In the genomic region with DNA sequence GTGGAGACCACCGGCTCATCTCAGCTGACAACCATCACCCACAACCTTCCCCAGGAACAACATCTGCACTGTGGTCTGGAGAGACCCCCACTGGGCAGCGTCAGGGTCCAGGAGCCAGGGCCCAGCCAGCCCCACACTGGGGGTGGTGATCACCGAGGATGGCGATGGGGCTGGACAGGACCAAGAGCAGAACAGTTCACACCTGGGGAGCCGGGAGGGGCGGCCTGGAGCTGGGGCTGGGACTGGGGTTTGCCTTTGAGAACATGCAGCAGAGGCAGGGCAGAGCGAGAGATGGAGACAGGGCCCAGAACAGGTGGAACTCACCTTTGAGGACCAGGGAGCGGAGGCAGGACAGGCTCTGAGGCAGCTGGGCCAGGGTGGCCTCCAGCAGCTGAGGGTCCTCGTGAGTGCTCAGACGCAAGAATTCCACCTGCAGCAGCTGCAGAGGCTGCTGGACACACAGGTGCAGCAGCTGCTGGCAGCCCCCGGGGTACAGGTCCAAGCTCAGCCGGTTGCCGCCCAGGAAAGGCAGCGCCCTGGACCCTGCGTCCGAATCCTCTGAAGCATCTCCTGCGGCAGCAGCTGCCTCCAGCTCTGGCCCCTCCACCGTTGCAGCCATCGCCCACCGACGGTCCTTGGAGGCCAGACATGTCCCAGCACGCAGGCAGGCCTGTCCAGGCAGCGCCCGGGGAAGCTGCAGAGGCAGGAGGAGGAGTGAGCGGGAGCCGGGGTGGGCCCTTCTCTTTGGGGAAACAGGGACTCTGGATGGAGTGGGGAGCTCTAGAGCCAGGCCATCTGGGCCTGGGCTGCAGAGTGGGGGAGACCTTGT, we compare ENCODE assay signal across 9 cellular contexts. TPM values are rescaled to one million over a fixed set of nuclear protein-coding genes. Genes with fewer than 3 reads are reported as not detected.
DNase-seq lines count a peak whose midpoint lies in the region; ATAC-seq and TF ChIP-seq lines count a peak whose summit lies in the region.
"Had no signal": no experiment of that assay in that cellular context is flagged by ENCODE, and none has a peak within 500 bp of the region (broad histone marks: within the 10 kb centered on the region; RNA-seq: fewer than 3 reads in every experiment).

No MANE protein-coding gene starts in this region.

- H3K36me3 Mint-ChIP-seq in activated CD8-positive, alpha-beta memory T cell treated with anti-CD3 and anti-CD28 coated beads, Interleukin-2, amount 10 ng/mL, durations not matched to agents 7 days and 5 days, result peaks cover 3% of the 10 kb centered on the region

- no peak for TF ChIP-seq POLR2A in suprapubic skin (IDR thresholded peaks at IDR 0.05)

- H3K27me3 Mint-ChIP-seq in activated CD8-positive, alpha-beta memory T cell treated with anti-CD3 and anti-CD28 coated beads, Interleukin-2, amount 10 ng/mL, durations not matched to agents 7 days and 5 days, result no peaks in the 10 kb centered on the region

- no peak for TF ChIP-seq EP300 in suprapubic skin (IDR thresholded peaks at IDR 0.05)

- peak overlapping the region; percentile 72 for H3K9ac ChIP-seq in SK-N-MC (ENCODE audit: insufficient read length)

- H3K27ac ChIP-seq in SK-N-MC, result no peak overlapping the region
- H3K27ac ChIP-seq in hepatocyte, result peak overlapping the region; percentile 27
- H3K27ac ChIP-seq in suprapubic skin, result no peak overlapping the region

- H3K36me3 ChIP-seq in SK-N-MC (ENCODE audit: insufficient read depth, low read length), result no peaks in the 10 kb centered on the region; the same call in 1 of the 2 replicates
- no peaks in the 10 kb centered on the region for H3K36me3 ChIP-seq in hepatocyte (replicated peaks; ENCODE audit: insufficient read depth, low read depth)
- peaks cover 23% of the 10 kb centered on the region for H3K36me3 ChIP-seq in suprapubic skin

- in situ Hi-C loops in ACHN (cut with HindIII; ENCODE audit: low pct_ligation_motif_present, low pct_unique_long_range_greater_than_20kb, low sequenced_read_pairs), result no loop called here

- TF ChIP-seq CTCF in hepatocyte (IDR thresholded peaks at IDR 0.05; ENCODE audit: poor library complexity) (no peak), suprapubic skin (IDR thresholded peaks at IDR 0.05) (no peak)

- no peaks in the 10 kb centered on the region for H4K20me1 ChIP-seq in hepatocyte (ENCODE audit: insufficient read depth, poor library complexity, severe bottlenecking)

- peak overlapping the region; percentile 69 for H3K27ac Mint-ChIP-seq in activated CD8-positive, alpha-beta memory T cell treated with anti-CD3 and anti-CD28 coated beads, Interleukin-2, amount 10 ng/mL, durations not matched to agents 7 days and 5 days

- H2AFZ ChIP-seq in hepatocyte, result no peak overlapping the region

- H3K9me2 ChIP-seq in hepatocyte (replicated peaks; ENCODE audit: insufficient read depth), result no peaks in the 10 kb centered on the region

- WGBS in hepatocyte (ENCODE audit: low lambda C conversion rate, missing lambda C conversion rate), result 73% methylated on average over 25 of the region's 26 CpGs
- 78% methylated on average over 8 of the region's 26 CpGs for WGBS in suprapubic skin

- H3K27me3 ChIP-seq in hepatocyte (no peaks in the 10 kb centered on the region), suprapubic skin (no peaks in the 10 kb centered on the region)
- H3K27me3 ChIP-seq: testis had no signal

- H3K9me3 ChIP-seq in SK-N-MC (ENCODE audit: low read depth, low read length), result no peaks in the 10 kb centered on the region
- H3K9me3 ChIP-seq in hepatocyte (ENCODE audit: low read depth), result no peaks in the 10 kb centered on the region
- no peaks in the 10 kb centered on the region for H3K9me3 ChIP-seq in suprapubic skin
- H3K9me3 ChIP-seq: testis had no signal

- no peak for DNase-seq in activated CD8-positive, alpha-beta memory T cell treated with anti-CD3 and anti-CD28 coated beads, Interleukin-2, amount 10 ng/mL, durations not matched to agents 7 days and 5 days
- no peak for DNase-seq in activated CD8-positive, alpha-beta memory T cell treated with anti-CD3 and anti-CD28 coated beads, Interleukin-2, amount 50 U/mL, for 4 hours
- DNase-seq in SK-N-MC (ENCODE audit: low read depth, low spot score), result no peak
- no peak for DNase-seq in hepatocyte (ENCODE audit: low spot score)
- no peak for DNase-seq in suprapubic skin (ENCODE audit: low spot score in 2 of 2)
- DNase-seq in effector CD8-positive, alpha-beta T cell (lab: John Stamatoyannopoulos, UW), result no peak
- DNase-seq in activated CD8-positive, alpha-beta memory T cell treated with anti-CD3 and anti-CD28 coated beads for 24 hours, result no peak
- no peak for DNase-seq in ACHN
- DNase-seq: testis had no signal

- H3K9me3 Mint-ChIP-seq in activated CD8-positive, alpha-beta memory T cell treated with anti-CD3 and anti-CD28 coated beads, Interleukin-2, amount 10 ng/mL, durations not matched to agents 7 days and 5 days (ENCODE audit: low read depth), result no peaks in the 10 kb centered on the region

- peak overlapping the region; percentile 98 for H3K4me2 ChIP-seq in hepatocyte

- H3K4me3 Mint-ChIP-seq in activated CD8-positive, alpha-beta memory T cell treated with anti-CD3 and anti-CD28 coated beads, Interleukin-2, amount 10 ng/mL, durations not matched to agents 7 days and 5 days, result peak overlapping the region; percentile 81

- H3K4me3 ChIP-seq in SK-N-MC, result peak overlapping the region; percentile 83
- no peak overlapping the region for H3K4me3 ChIP-seq in hepatocyte
- peak overlapping the region; percentile 67 for H3K4me3 ChIP-seq in suprapubic skin

- H3K79me2 ChIP-seq in hepatocyte, result peaks cover 23% of the 10 kb centered on the region

- ATAC-seq in activated CD8-positive, alpha-beta memory T cell treated with anti-CD3 and anti-CD28 coated beads, Interleukin-2, amount 10 ng/mL, durations not matched to agents 7 days and 5 days, result no peak

- H3K4me1 ChIP-seq in hepatocyte (ENCODE audit: insufficient read depth), result peaks cover 3% of the 10 kb centered on the region
- H3K4me1 ChIP-seq in suprapubic skin, result peaks cover 37% of the 10 kb centered on the region

- H3K4me1 Mint-ChIP-seq in activated CD8-positive, alpha-beta memory T cell treated with anti-CD3 and anti-CD28 coated beads, Interleukin-2, amount 10 ng/mL, durations not matched to agents 7 days and 5 days, result peaks cover 27% of the 10 kb centered on the region

- CTCF ChIA-PET in activated CD8-positive, alpha-beta memory T cell treated with anti-CD3 and anti-CD28 coated beads, Interleukin-2, amount 10 ng/mL, durations not matched to agents 7 days and 5 days (lab: Charles Lee), result interaction anchor here (1.0 to 1.5 kb wide), 2 partner anchors 28 to 65 kb away, joined by 3 read pairs; no protein-coding TSS in a partner anchor

RNA-seq across cellular contexts. Expression of gene PIDD1, which starts 1.0 kb away (rescaled TPM):
- total RNA-seq in activated CD8-positive, alpha-beta memory T cell treated with anti-CD3 and anti-CD28 coated beads, Interleukin-2, amount 10 ng/mL, durations not matched to agents 7 days and 5 days, result 10 to 100 TPM; 42.4 to 59.8 TPM
- total RNA-seq in hepatocyte (7.1 and 11.1 TPM in 2 replicates), suprapubic skin (10 to 100 TPM; 14.1 to 71.9 (median 33.5) TPM)
- polyA plus RNA-seq in hepatocyte, result 16.3 and 29.5 TPM in 2 replicates

RNA-seq across cellular contexts. Expression of gene RPLP2, which starts 5.8 kb away (rescaled TPM):
- total RNA-seq in activated CD8-positive, alpha-beta memory T cell treated with anti-CD3 and anti-CD28 coated beads, Interleukin-2, amount 10 ng/mL, durations not matched to agents 7 days and 5 days, result 1,000 to 10,000 TPM; 1,844 to 1,872 TPM
- total RNA-seq in hepatocyte, result 342 and 401 TPM in 2 replicates
- polyA plus RNA-seq in hepatocyte, result 468 and 539 TPM in 2 replicates
- total RNA-seq in suprapubic skin, result 1,000 to 10,000 TPM in 2 of 4 donors, 100 to 1,000 TPM in 2; 692 to 1,129 (median 991) TPM

RNA-seq across cellular contexts. Expression of gene SLC25A22, which starts 5.9 kb away (rescaled TPM):
- total RNA-seq in activated CD8-positive, alpha-beta memory T cell treated with anti-CD3 and anti-CD28 coated beads, Interleukin-2, amount 10 ng/mL, durations not matched to agents 7 days and 5 days, result 10 to 100 TPM; 49.4 to 54.7 TPM
- total RNA-seq in hepatocyte (11.1 and 16.2 TPM in 2 replicates), suprapubic skin (10 to 100 TPM; 11.2 to 14.7 (median 13.7) TPM)
- 19.7 and 23.7 TPM in 2 replicates for polyA plus RNA-seq in hepatocyte

RNA-seq across cellular contexts. Expression of gene CEND1, which starts 14.1 kb away (rescaled TPM):
- total RNA-seq in activated CD8-positive, alpha-beta memory T cell treated with anti-CD3 and anti-CD28 coated beads, Interleukin-2, amount 10 ng/mL, durations not matched to agents 7 days and 5 days, result 1 to 10 TPM; 1.3 to 3.7 TPM
- not detected in 2 replicates for total RNA-seq in hepatocyte
- polyA plus RNA-seq in hepatocyte, result 0.39 TPM in 1 of 2 replicates, not detected in the other
- not detected for total RNA-seq in suprapubic skin

RNA-seq across cellular contexts. Expression of gene PNPLA2, which starts 14.7 kb away (rescaled TPM):
- total RNA-seq in activated CD8-positive, alpha-beta memory T cell treated with anti-CD3 and anti-CD28 coated beads, Interleukin-2, amount 10 ng/mL, durations not matched to agents 7 days and 5 days, result 10 to 100 TPM; 64.7 to 70.0 TPM
- total RNA-seq in hepatocyte (12.2 and 12.9 TPM in 2 replicates), suprapubic skin (100 to 1,000 TPM in 1 of 4 donors, 10 to 100 TPM in 3; 74.9 to 117 (median 85.9) TPM)
- 50.0 and 57.3 TPM in 2 replicates for polyA plus RNA-seq in hepatocyte
